1 cellular context compared by ENCODE assay signal in the genomic region with DNA sequence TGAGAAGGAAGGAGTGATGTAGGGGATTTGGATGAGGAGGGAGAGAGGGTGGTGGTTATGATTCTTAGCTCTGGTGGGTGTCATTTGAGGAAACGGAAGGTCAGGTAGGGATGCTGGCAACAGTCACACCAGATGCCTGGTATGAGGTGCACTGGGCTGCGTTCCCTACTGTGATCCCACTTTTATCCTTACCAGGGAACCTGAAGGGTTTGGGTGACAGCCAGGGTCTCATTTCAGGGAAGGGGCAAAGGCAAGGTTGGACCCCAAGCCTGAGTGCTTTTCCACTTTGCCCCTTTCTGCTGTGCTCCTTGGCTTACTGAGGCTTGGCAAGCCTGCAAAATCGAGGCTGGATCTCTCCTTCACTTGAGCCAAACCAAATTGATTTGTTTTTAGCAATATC.
TF ChIP-seq lines count a peak whose summit lies in the region.

No MANE protein-coding gene starts in this region.

TF ChIP-seq in A549, 52 proteins besides CTCF, POLR2A, EP300 and RAD21:
- TF ChIP-seq, protein P1, sequence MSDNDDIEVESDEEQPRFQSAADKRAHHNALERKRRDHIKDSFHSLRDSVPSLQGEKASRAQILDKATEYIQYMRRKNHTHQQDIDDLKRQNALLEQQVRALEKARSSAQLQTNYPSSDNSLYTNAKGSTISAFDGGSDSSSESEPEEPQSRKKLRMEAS (IDR thresholded peaks at IDR 0.05) = no peak
- TF ChIP-seq BHLHE40 (IDR thresholded peaks at IDR 0.05; ENCODE audit: low read depth, low read length) (no peak), ZFP36 (IDR thresholded peaks at IDR 0.05; ENCODE audit: borderline replicate concordance, partially characterized antibody) (no peak), RCOR1 (IDR thresholded peaks at IDR 0.05; ENCODE audit: low read depth, low read length) (no peak)
- TF ChIP-seq, protein P2, sequence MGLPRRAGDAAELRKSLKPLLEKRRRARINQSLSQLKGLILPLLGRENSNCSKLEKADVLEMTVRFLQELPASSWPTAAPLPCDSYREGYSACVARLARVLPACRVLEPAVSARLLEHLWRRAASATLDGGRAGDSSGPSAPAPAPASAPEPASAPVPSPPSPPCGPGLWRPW (IDR thresholded peaks at IDR 0.05) = no peak
- TF ChIP-seq, protein P3, sequence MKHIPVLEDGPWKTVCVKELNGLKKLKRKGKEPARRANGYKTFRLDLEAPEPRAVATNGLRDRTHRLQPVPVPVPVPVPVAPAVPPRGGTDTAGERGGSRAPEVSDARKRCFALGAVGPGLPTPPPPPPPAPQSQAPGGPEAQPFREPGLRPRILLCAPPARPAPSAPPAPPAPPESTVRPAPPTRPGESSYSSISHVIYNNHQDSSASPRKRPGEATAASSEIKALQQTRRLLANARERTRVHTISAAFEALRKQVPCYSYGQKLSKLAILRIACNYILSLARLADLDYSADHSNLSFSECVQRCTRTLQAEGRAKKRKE (CRISPR knock-in tag; IDR thresholded peaks at IDR 0.05; ENCODE audit: low read depth) = no peak
- TF ChIP-seq, protein P4, sequence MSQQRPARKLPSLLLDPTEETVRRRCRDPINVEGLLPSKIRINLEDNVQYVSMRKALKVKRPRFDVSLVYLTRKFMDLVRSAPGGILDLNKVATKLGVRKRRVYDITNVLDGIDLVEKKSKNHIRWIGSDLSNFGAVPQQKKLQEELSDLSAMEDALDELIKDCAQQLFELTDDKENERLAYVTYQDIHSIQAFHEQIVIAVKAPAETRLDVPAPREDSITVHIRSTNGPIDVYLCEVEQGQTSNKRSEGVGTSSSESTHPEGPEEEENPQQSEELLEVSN (IDR thresholded peaks at IDR 0.05; ENCODE audit: borderline replicate concordance, low read depth) = no peak
- TF ChIP-seq, protein P5, sequence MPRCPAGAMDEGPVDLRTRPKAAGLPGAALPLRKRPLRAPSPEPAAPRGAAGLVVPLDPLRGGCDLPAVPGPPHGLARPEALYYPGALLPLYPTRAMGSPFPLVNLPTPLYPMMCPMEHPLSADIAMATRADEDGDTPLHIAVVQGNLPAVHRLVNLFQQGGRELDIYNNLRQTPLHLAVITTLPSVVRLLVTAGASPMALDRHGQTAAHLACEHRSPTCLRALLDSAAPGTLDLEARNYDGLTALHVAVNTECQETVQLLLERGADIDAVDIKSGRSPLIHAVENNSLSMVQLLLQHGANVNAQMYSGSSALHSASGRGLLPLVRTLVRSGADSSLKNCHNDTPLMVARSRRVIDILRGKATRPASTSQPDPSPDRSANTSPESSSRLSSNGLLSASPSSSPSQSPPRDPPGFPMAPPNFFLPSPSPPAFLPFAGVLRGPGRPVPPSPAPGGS (IDR thresholded peaks at IDR 0.05) = no peak
